In genomic region chr9:20022410-20022809, GRCh38 we compare ENCODE assay signal across 21 cellular contexts.
DNase-seq lines count a peak whose midpoint lies in the region; ATAC-seq, FAIRE-seq and TF ChIP-seq lines count a peak whose summit lies in the region.
"Had no signal": no experiment of that assay in that cellular context is flagged by ENCODE, and none has a peak within 500 bp of the region (broad histone marks: within the 10 kb centered on the region; RNA-seq: fewer than 3 reads in every experiment).

No MANE protein-coding gene starts in this region.

- CTCF ChIA-PET in CD8-positive, alpha-beta T cell (lab: Charles Lee): no interaction called here

- no peak overlapping the region for H3K23ac ChIP-seq in mesenchymal stem cell (ENCODE audit: low read length in 2 of 2)

- no peak overlapping the region for H2BK5ac ChIP-seq in mesenchymal stem cell (ENCODE audit: low read depth, low read length, poor library complexity, severe bottlenecking)

- no peaks in the 10 kb centered on the region for H3K9me3 ChIP-seq in mesenchymal stem cell (ENCODE audit: control insufficient read depth, low read length)
- H3K9me3 ChIP-seq in CD8-positive, alpha-beta T cell (ENCODE audit: low read length): no peaks in the 10 kb centered on the region
- H3K9me3 ChIP-seq: breast epithelium, stomach had no signal

- ATAC-seq in CD8-positive, alpha-beta T cell: no peak
- ATAC-seq: GM12878, natural killer cell had no signal

- no peak overlapping the region for H3K4me3 ChIP-seq in mesenchymal stem cell (ENCODE audit: insufficient read depth in 1 of 2, low read depth in 1 of 2, low read length in 2 of 2)
- H3K4me3 ChIP-seq in CD8-positive, alpha-beta T cell (ENCODE audit: low read depth, low read length): no peak overlapping the region
- H3K4me3 ChIP-seq: breast epithelium, GM12878, lung, stomach had no signal

- no peak overlapping the region for H3K27ac Mint-ChIP-seq in CD8-positive, alpha-beta T cell
- H3K27ac Mint-ChIP-seq: activated naive CD4-positive, alpha-beta T cell treated with anti-CD3 and anti-CD28 coated beads for 36 hours; natural killer cell had no signal

- H3K27me3 Mint-ChIP-seq in CD8-positive, alpha-beta T cell (ENCODE audit: low read depth): no peaks in the 10 kb centered on the region

- H2AFZ ChIP-seq in mesenchymal stem cell (ENCODE audit: low read depth, low read length): no peak overlapping the region

- H3K4me1 ChIP-seq in mesenchymal stem cell (ENCODE audit: control insufficient read depth, insufficient read depth, low read depth, low read length): peaks cover 3% of the 10 kb centered on the region
- no peaks in the 10 kb centered on the region for H3K4me1 ChIP-seq in CD8-positive, alpha-beta T cell (ENCODE audit: insufficient read depth, low read length)
- H3K4me1 ChIP-seq: breast epithelium had no signal

- no peak overlapping the region for H3K4ac ChIP-seq in mesenchymal stem cell (ENCODE audit: low read depth in 1 of 2, low read length in 2 of 2)

- H3K9ac ChIP-seq in mesenchymal stem cell (ENCODE audit: low read length): no peak overlapping the region

- no peak overlapping the region for H3K4me2 ChIP-seq in mesenchymal stem cell (ENCODE audit: low read length, poor library complexity, severe bottlenecking)

- no peak overlapping the region for H2AK5ac ChIP-seq in mesenchymal stem cell (ENCODE audit: low read length, severe bottlenecking)

- H3K36me3 Mint-ChIP-seq in CD8-positive, alpha-beta T cell: no peaks in the 10 kb centered on the region
- H3K36me3 Mint-ChIP-seq: natural killer cell had no signal

- no peak for FAIRE-seq in RCC 7860 (lab: Jason Lieb, UNC)
- FAIRE-seq: frontal cortex, GM12878 had no signal

- POLR2A ChIA-PET in CD8-positive, alpha-beta T cell (lab: Charles Lee): no interaction called here

- WGBS in mesenchymal stem cell: no CpG with 5 or more reads among the region's 2 CpGs

- H3K27ac ChIP-seq in mesenchymal stem cell (ENCODE audit: low read length, poor library complexity, severe bottlenecking): no peak overlapping the region
- H3K27ac ChIP-seq in CD8-positive, alpha-beta T cell (ENCODE audit: low read depth, low read length): no peak overlapping the region
- H3K27ac ChIP-seq: breast epithelium, HL-60, stomach had no signal

- H3K4me1 Mint-ChIP-seq in CD8-positive, alpha-beta T cell (ENCODE audit: low read depth): no peaks in the 10 kb centered on the region
- H3K4me1 Mint-ChIP-seq: natural killer cell had no signal

- H2BK15ac ChIP-seq in mesenchymal stem cell (ENCODE audit: low read depth, poor library complexity, severe bottlenecking): no peak overlapping the region

- no peak overlapping the region for H3K18ac ChIP-seq in mesenchymal stem cell (ENCODE audit: low read depth in 1 of 2, low read length in 2 of 2)

- no peaks in the 10 kb centered on the region for H3K27me3 ChIP-seq in mesenchymal stem cell (ENCODE audit: control insufficient read depth in 1 of 2, insufficient read depth in 1 of 2, low read length in 2 of 2)
- no peaks in the 10 kb centered on the region for H3K27me3 ChIP-seq in CD8-positive, alpha-beta T cell (ENCODE audit: insufficient read depth, low read length)
- H3K27me3 ChIP-seq: breast epithelium, stomach had no signal

- H2BK12ac ChIP-seq in mesenchymal stem cell (ENCODE audit: low read length in 2 of 2): no peak overlapping the region

- H3K14ac ChIP-seq in mesenchymal stem cell (ENCODE audit: low read length in 2 of 2): no peak overlapping the region

- no peaks in the 10 kb centered on the region for H3K79me1 ChIP-seq in mesenchymal stem cell (replicated peaks; ENCODE audit: low read length, poor library complexity, severe bottlenecking)

- H2BK120ac ChIP-seq in mesenchymal stem cell (ENCODE audit: low read depth, low read length): no peak overlapping the region

- no peak for TF ChIP-seq CTCF in CD8-positive, alpha-beta T cell (IDR thresholded peaks at IDR 0.05)

- no peaks in the 10 kb centered on the region for H3K36me3 ChIP-seq in mesenchymal stem cell (ENCODE audit: control insufficient read depth in 1 of 2, insufficient read depth in 2 of 2, low read depth in 1 of 2, low read length in 2 of 2)
- no peaks in the 10 kb centered on the region for H3K36me3 ChIP-seq in CD8-positive, alpha-beta T cell (ENCODE audit: insufficient read depth, low read length)
- H3K36me3 ChIP-seq: breast epithelium, stomach had no signal

- peak; percentile 20 for DNase-seq in AG20443 (ENCODE audit: low spot score)
- peak; percentile 50 for DNase-seq in RCC 7860 (ENCODE audit: low spot score)
- peak; percentile 14 for DNase-seq in fibroblast of gingiva (ENCODE audit: low read depth)
- DNase-seq in mesenchymal stem cell: peak; percentile 63
- no peak for DNase-seq in CD8-positive, alpha-beta T cell
- DNase-seq in SIG-M5 (lab: John Stamatoyannopoulos, UW): no peak
- DNase-seq in stimulated activated CD4-positive, alpha-beta T cell treated with anti-CD3 and anti-CD28 coated beads, Interleukin-15, amount 100 ng/mL, for 24 hours: no peak
- no peak for DNase-seq in activated naive CD4-positive, alpha-beta T cell treated with anti-CD3 and anti-CD28 coated beads, Interleukin-2, amount 50 U/mL, for 16 hours
- DNase-seq: activated CD4-positive, alpha-beta T cell treated with anti-CD3 and anti-CD28 coated beads for 1 hour; activated naive CD4-positive, alpha-beta T cell treated with anti-CD3 and anti-CD28 coated beads for 36 hours; natural killer cell; NCI-H1436; NCI-H226; SHP77 treated with DMSO at 0.1 percent for 48 hours; stomach; T-helper 2 cell had no signal

- H3K9me3 Mint-ChIP-seq in CD8-positive, alpha-beta T cell: no peaks in the 10 kb centered on the region
- H3K9me3 Mint-ChIP-seq: activated naive CD4-positive, alpha-beta T cell treated with anti-CD3 and anti-CD28 coated beads for 36 hours; natural killer cell had no signal

- no peak overlapping the region for H3K4me3 Mint-ChIP-seq in CD8-positive, alpha-beta T cell
- H3K4me3 Mint-ChIP-seq: activated naive CD4-positive, alpha-beta T cell treated with anti-CD3 and anti-CD28 coated beads for 36 hours; natural killer cell had no signal

- H4K8ac ChIP-seq in mesenchymal stem cell (ENCODE audit: low read length): no peak overlapping the region

- intact Hi-C loops in CD8-positive, alpha-beta T cell (cut with DNase I, micrococcal nuclease): no loop called here

- H4K91ac ChIP-seq in mesenchymal stem cell (ENCODE audit: low read length): no peak overlapping the region

Comparison
In these comparisons a context has a peak if more than half of its experiments do, and no peak if none do; other contexts are left out.
1. DNase-seq: peak in AG20443 (single experiment), RCC 7860 (single experiment), fibroblast of gingiva (single experiment) and mesenchymal stem cell (single experiment); none in CD8-positive, alpha-beta T cell (0 of 7), SIG-M5 (single experiment), stimulated activated CD4-positive, alpha-beta T cell treated with anti-CD3 and anti-CD28 coated beads, Interleukin-15, amount 100 ng/mL, for 24 hours (single experiment) and activated naive CD4-positive, alpha-beta T cell treated with anti-CD3 and anti-CD28 coated beads, Interleukin-2, amount 50 U/mL, for 16 hours (single experiment).